12 cellular contexts compared by ENCODE assay signal in the genomic region with DNA sequence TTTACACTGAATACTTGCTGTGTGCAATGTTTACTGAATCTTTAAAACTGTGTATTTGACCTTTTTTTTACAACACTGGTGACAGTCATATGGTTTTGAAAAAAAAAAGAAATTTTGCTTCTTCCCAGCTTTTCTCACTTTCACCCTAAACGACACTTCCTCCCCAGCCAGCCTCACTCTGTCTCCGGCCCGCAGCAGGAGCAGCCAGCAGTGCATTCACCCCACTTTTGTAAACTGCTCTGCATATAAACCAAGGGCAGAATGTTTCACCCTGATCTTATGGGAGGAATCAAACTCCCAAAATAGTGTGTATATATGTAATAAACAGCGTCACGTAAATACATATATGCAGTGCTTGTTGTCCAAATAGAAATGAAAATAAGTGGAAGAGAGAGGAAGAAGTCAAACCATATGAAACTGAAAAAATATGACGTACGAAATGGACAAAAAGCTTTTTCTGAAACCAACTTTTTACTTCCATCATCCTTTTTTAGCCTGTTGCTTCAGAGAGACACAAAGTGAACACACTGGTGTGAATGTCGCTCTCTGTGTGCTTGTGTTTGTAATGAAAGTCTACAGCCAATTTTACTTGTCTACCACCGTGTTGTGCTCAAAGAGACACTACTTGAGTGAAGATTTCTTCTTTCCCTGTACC. TPM values are rescaled to one million over a fixed set of nuclear protein-coding genes. Genes with fewer than 3 reads are reported as not detected.
DNase-seq lines count a peak whose midpoint lies in the region; ATAC-seq and TF ChIP-seq lines count a peak whose summit lies in the region.
"Had no signal": no experiment of that assay in that cellular context is flagged by ENCODE, and none has a peak within 500 bp of the region (broad histone marks: within the 10 kb centered on the region; RNA-seq: fewer than 3 reads in every experiment).

No MANE protein-coding gene starts in this region.

- no peak overlapping the region for H3K4me3 ChIP-seq in right lobe of liver
- H3K4me3 ChIP-seq in esophagus muscularis mucosa, result no peak overlapping the region
- H3K4me3 ChIP-seq: colonic mucosa had no signal

- H3K4me3 Mint-ChIP-seq in naive thymus-derived CD8-positive, alpha-beta T cell, result no peak overlapping the region
- H3K4me3 Mint-ChIP-seq: CD4-positive, alpha-beta T cell had no signal

- peak overlapping the region in 1 of 3 donors; percentile 27 for H3K27ac ChIP-seq in right lobe of liver
- H3K27ac ChIP-seq in esophagus muscularis mucosa (replicated peaks in 1 of 4), result no peak overlapping the region
- H3K27ac ChIP-seq: colonic mucosa, WERI-Rb-1 had no signal

- no peaks in the 10 kb centered on the region for H3K9me3 Mint-ChIP-seq in naive thymus-derived CD8-positive, alpha-beta T cell
- H3K9me3 Mint-ChIP-seq: CD4-positive, alpha-beta T cell had no signal

- intact Hi-C loops in right lobe of liver (cut with DNase I) (no loop called here), esophagus muscularis mucosa (cut with DNase I) (no loop called here)

- POLR2A ChIA-PET in naive thymus-derived CD8-positive, alpha-beta T cell (lab: Charles Lee), result no interaction called here

- no peak for TF ChIP-seq EP300 in esophagus muscularis mucosa (IDR thresholded peaks at IDR 0.05)

- H3K27ac Mint-ChIP-seq in naive thymus-derived CD8-positive, alpha-beta T cell, result peak overlapping the region in 2 of 10 donors; percentile 24 to 64
- H3K27ac Mint-ChIP-seq: CD4-positive, alpha-beta T cell had no signal

- TF ChIP-seq POLR2A in right lobe of liver (IDR thresholded peaks at IDR 0.05) (no peak), esophagus muscularis mucosa (IDR thresholded peaks at IDR 0.05; ENCODE audit: low read depth) (no peak)

- H3K9me3 ChIP-seq in right lobe of liver (no peaks in the 10 kb centered on the region), esophagus muscularis mucosa (no peaks in the 10 kb centered on the region)
- H3K9me3 ChIP-seq: colonic mucosa had no signal

- peaks cover 0 to 7% (median 2%) of the 10 kb centered on the region in 4 donors for H3K4me1 Mint-ChIP-seq in naive thymus-derived CD8-positive, alpha-beta T cell

- DNase-seq in right lobe of liver, result no peak
- DNase-seq in esophagus muscularis mucosa (ENCODE audit: extremely low spot score), result no peak
- DNase-seq in SIG-M5 treated with dmso at 0.1 percent for 504 hours (lab: John Stamatoyannopoulos, UW; ENCODE audit: unreplicated experiment), result no peak
- DNase-seq in stimulated activated CD4-positive, alpha-beta T cell treated with anti-CD3 and anti-CD28 coated beads, Interleukin-1b, Interleukin-23, amount 100 ng/mL, for 48 hours, result no peak
- no peak for DNase-seq in naive thymus-derived CD8-positive, alpha-beta T cell
- DNase-seq: CD4-positive, alpha-beta T cell; colonic mucosa; NCI-H2107; WERI-Rb-1 had no signal

- H3K27me3 Mint-ChIP-seq in naive thymus-derived CD8-positive, alpha-beta T cell, result no peaks in the 10 kb centered on the region
- H3K27me3 Mint-ChIP-seq: CD4-positive, alpha-beta T cell had no signal

- ATAC-seq in GM18517 (IDR thresholded peaks at IDR 0.05; ENCODE audit: unreplicated experiment), result peak; percentile 74
- ATAC-seq in GM21529 (IDR thresholded peaks at IDR 0.05; ENCODE audit: unreplicated experiment), result peak; percentile 72
- ATAC-seq in HG03460 (IDR thresholded peaks at IDR 0.05; ENCODE audit: unreplicated experiment), result peak; percentile 61
- peak; percentile 36 to 69 (median 52) for ATAC-seq in right lobe of liver
- no peak for ATAC-seq in naive thymus-derived CD8-positive, alpha-beta T cell

- H3K4me1 ChIP-seq in right lobe of liver, result no peaks in the 10 kb centered on the region
- H3K4me1 ChIP-seq in esophagus muscularis mucosa, result peaks cover 0 to 13% (median 6%) of the 10 kb centered on the region in 4 donors
- H3K4me1 ChIP-seq: colonic mucosa had no signal

- TF ChIP-seq CTCF in right lobe of liver (IDR thresholded peaks at IDR 0.05) (no peak), esophagus muscularis mucosa (IDR thresholded peaks at IDR 0.05) (no peak)

- peaks cover 7 to 59% (median 19%) of the 10 kb centered on the region in 4 donors for H3K36me3 ChIP-seq in right lobe of liver
- peaks cover 18 to 61% (median 39%) of the 10 kb centered on the region in 4 donors for H3K36me3 ChIP-seq in esophagus muscularis mucosa

- whole genome bisulfite sequencing in right lobe of liver (ENCODE audit: insufficient coverage, low coverage, low lambda C conversion rate, missing lambda C conversion rate), result 70% methylated on average over 9 of the region's 9 CpGs
- 64% methylated on average over 9 of the region's 9 CpGs for WGBS in esophagus muscularis mucosa

- peaks cover 0 to 82% (median 37%) of the 10 kb centered on the region in 3 donors for H3K36me3 Mint-ChIP-seq in naive thymus-derived CD8-positive, alpha-beta T cell

- H3K27me3 ChIP-seq in right lobe of liver, result no peaks in the 10 kb centered on the region
- H3K27me3 ChIP-seq in esophagus muscularis mucosa, result no peaks in the 10 kb centered on the region
- H3K27me3 ChIP-seq: colonic mucosa had no signal

RNA-seq across cellular contexts. Expression of gene ZCCHC2, which starts 54.2 kb away (rescaled TPM):
- 10 to 100 TPM; 18.9 to 26.6 (median 23.5) TPM for total RNA-seq in right lobe of liver
- 10 to 100 TPM; 18.9 to 26.1 (median 23.8) TPM for total RNA-seq in esophagus muscularis mucosa
- total RNA-seq in naive thymus-derived CD8-positive, alpha-beta T cell, result 10 to 100 TPM; 53.9 to 55.8 TPM
- 1 to 10 TPM; 1.8 to 2.6 (median 2.6) TPM for polyA plus RNA-seq in naive thymus-derived CD8-positive, alpha-beta T cell

Comparison
In these comparisons a context has a peak if more than half of its experiments do, and no peak if none do; other contexts are left out.
1. ATAC-seq: peak in GM18517 (single experiment), GM21529 (single experiment), HG03460 (single experiment) and right lobe of liver (4 of 4); none in naive thymus-derived CD8-positive, alpha-beta T cell (0 of 2).